ENCODE assay signal across 1 cellular context in the genomic region with DNA sequence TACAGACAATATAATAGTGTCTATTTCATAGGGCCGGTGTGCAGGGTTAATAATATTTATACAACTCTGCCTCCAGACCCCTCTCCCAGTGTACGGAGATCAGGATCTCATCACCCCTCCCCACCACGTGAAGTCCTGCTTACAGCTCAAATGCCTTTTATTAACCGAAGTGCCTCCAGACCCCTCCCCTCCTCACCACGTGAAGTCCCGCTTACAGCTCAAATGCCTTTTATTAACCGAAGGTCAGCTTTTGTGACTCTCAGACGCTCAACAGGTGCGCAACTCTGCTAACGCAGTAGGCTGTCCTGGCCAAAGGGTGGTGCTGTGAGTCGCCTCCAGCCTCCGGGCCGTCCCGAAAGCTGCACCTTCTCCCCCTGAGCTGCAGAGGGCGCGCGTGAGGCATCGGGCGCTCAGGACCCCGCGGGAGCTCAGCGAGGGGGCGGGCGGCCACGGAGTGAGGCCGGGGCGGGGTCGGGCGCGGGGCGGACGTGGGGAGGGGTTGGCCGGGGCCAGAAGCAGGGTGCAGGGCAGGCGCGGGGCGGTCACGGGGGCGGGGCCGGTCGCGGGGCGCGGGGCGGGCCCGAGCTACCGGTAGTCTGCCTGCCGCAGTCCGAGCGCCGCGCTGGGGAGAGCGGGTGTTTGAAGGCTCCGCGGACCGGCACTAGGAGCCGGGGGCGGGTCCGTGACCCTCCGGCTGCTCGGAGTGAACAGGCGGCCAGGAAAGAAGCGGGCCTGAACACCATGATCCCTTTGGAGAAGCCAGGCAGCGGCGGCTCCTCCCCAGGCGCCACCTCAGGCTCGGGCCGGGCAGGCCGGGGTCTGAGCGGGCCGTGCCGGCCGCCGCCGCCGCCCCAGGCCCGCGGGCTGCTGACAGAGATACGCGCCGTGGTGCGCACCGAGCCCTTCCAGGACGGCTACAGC.
TF ChIP-seq lines count a peak whose summit lies in the region.

A gene (plus strand): TSS at position 606 of the 921 bp plus-strand sequence. CDS start 136 bp downstream, at position 742.

TF ChIP-seq in K562, 482 proteins besides CTCF, POLR2A, EP300 and RAD21 (continued from another document and continues in another):
- TF ChIP-seq JUN (IDR thresholded peaks at IDR 0.05; ENCODE audit: borderline replicate concordance, low read depth, low read length) (0 out of 2 replicates have a peak, but pooled peaks have one; percentile 14), JUN (CRISPR knock-in tag; IDR thresholded peaks at IDR 0.05; ENCODE audit: borderline replicate concordance) (no peak), KDM4B (IDR thresholded peaks at IDR 0.05; ENCODE audit: borderline replicate concordance in 2 of 2, low read depth in 1 of 2) (no peak), ATF7 (IDR thresholded peaks at IDR 0.05) (no peak), MIER1 (IDR thresholded peaks at IDR 0.05; ENCODE audit: low read depth) (no peak), ZNF121 (CRISPR knock-in tag; conservative IDR thresholded peaks at IDR 0.05) (no peak), YY1 (IDR thresholded peaks at IDR 0.05; ENCODE audit: borderline replicate concordance in 1 of 3, control insufficient read depth in 1 of 3, extremely low read depth in 1 of 3, insufficient read depth in 3 of 3, insufficient read length in 1 of 3, insufficient replicate concordance in 2 of 3, low read depth in 1 of 3, low read length in 2 of 3) (peak in 1 of 3 experiments; percentile 37), SRSF7 (optimal IDR thresholded peaks at IDR 0.05; ENCODE audit: low read depth, low read length) (no peak), CHCHD3 (CRISPR knock-in tag; IDR thresholded peaks at IDR 0.05) (no peak), PHF20 (IDR thresholded peaks at IDR 0.05; ENCODE audit: partially characterized antibody) (no peak), SOX6 (IDR thresholded peaks at IDR 0.05) (no peak), RBFOX2 (IDR thresholded peaks at IDR 0.05; ENCODE audit: low read depth, low read length) (peak; percentile 90), CREB1 (IDR thresholded peaks at IDR 0.05) (no peak), CREB1 (CRISPR knock-in tag; IDR thresholded peaks at IDR 0.05) (peak; percentile 47; the same call in 1 of the 2 replicates), CCAR2 (IDR thresholded peaks at IDR 0.05; ENCODE audit: low read depth, low read length) (no peak), PTBP1 (IDR thresholded peaks at IDR 0.05; ENCODE audit: low read depth, low read length) (no peak), NONO (IDR thresholded peaks at IDR 0.05; ENCODE audit: low read depth in 2 of 2, low read length in 1 of 2) (peak; percentile 56 to 80; a peak in 3 of 4 replicates), TEAD4 (IDR thresholded peaks at IDR 0.05; ENCODE audit: low read length) (no peak), TEAD4 (CRISPR knock-in tag; IDR thresholded peaks at IDR 0.05; ENCODE audit: borderline replicate concordance) (no peak), ZNF79 (CRISPR knock-in tag; IDR thresholded peaks at IDR 0.05; ENCODE audit: low read depth) (no peak), TCF7 (IDR thresholded peaks at IDR 0.05; ENCODE audit: borderline replicate concordance) (no peak), NCOR1 (IDR thresholded peaks at IDR 0.05) (peak; percentile 41; the same call in 1 of the 2 replicates), STAG1 (CRISPR knock-in tag; IDR thresholded peaks at IDR 0.05; ENCODE audit: borderline replicate concordance) (peak; percentile 84), TEAD1 (CRISPR knock-in tag; IDR thresholded peaks at IDR 0.05) (0 out of 4 replicates have a peak, but pooled peaks of 1 of the 2 experiments have one; percentile 50), KLF16 (IDR thresholded peaks at IDR 0.05) (peak; percentile 64), COPS2 (conservative IDR thresholded peaks at IDR 0.05) (no peak), RFX5 (IDR thresholded peaks at IDR 0.05; ENCODE audit: low read depth, low read length) (no peak), MEF2A (IDR thresholded peaks at IDR 0.05; ENCODE audit: control insufficient read depth, low read depth, low read length) (no peak), WHSC1 (IDR thresholded peaks at IDR 0.05; ENCODE audit: low read length) (no peak), NFXL1 (CRISPR knock-in tag; IDR thresholded peaks at IDR 0.05) (no peak)
- TF ChIP-seq, protein P1, sequence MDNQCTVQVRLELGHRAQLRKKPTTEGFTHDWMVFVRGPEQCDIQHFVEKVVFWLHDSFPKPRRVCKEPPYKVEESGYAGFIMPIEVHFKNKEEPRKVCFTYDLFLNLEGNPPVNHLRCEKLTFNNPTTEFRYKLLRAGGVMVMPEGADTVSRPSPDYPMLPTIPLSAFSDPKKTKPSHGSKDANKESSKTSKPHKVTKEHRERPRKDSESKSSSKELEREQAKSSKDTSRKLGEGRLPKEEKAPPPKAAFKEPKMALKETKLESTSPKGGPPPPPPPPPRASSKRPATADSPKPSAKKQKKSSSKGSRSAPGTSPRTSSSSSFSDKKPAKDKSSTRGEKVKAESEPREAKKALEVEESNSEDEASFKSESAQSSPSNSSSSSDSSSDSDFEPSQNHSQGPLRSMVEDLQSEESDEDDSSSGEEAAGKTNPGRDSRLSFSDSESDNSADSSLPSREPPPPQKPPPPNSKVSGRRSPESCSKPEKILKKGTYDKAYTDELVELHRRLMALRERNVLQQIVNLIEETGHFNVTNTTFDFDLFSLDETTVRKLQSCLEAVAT (IDR thresholded peaks at IDR 0.05): peak in 1 of 2 experiments; percentile 50; a peak in 1 of 4 replicates
- TF ChIP-seq, protein P2, sequence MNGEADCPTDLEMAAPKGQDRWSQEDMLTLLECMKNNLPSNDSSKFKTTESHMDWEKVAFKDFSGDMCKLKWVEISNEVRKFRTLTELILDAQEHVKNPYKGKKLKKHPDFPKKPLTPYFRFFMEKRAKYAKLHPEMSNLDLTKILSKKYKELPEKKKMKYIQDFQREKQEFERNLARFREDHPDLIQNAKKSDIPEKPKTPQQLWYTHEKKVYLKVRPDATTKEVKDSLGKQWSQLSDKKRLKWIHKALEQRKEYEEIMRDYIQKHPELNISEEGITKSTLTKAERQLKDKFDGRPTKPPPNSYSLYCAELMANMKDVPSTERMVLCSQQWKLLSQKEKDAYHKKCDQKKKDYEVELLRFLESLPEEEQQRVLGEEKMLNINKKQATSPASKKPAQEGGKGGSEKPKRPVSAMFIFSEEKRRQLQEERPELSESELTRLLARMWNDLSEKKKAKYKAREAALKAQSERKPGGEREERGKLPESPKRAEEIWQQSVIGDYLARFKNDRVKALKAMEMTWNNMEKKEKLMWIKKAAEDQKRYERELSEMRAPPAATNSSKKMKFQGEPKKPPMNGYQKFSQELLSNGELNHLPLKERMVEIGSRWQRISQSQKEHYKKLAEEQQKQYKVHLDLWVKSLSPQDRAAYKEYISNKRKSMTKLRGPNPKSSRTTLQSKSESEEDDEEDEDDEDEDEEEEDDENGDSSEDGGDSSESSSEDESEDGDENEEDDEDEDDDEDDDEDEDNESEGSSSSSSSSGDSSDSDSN (IDR thresholded peaks at IDR 0.05; ENCODE audit: borderline replicate concordance in 1 of 2, low read depth in 2 of 2, low read length in 2 of 2): peak; percentile 76 to 90; a peak in 3 of 4 replicates
- TF ChIP-seq, protein P3, sequence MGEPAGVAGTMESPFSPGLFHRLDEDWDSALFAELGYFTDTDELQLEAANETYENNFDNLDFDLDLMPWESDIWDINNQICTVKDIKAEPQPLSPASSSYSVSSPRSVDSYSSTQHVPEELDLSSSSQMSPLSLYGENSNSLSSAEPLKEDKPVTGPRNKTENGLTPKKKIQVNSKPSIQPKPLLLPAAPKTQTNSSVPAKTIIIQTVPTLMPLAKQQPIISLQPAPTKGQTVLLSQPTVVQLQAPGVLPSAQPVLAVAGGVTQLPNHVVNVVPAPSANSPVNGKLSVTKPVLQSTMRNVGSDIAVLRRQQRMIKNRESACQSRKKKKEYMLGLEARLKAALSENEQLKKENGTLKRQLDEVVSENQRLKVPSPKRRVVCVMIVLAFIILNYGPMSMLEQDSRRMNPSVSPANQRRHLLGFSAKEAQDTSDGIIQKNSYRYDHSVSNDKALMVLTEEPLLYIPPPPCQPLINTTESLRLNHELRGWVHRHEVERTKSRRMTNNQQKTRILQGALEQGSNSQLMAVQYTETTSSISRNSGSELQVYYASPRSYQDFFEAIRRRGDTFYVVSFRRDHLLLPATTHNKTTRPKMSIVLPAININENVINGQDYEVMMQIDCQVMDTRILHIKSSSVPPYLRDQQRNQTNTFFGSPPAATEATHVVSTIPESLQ (CRISPR knock-in tag; IDR thresholded peaks at IDR 0.05): no peak
- TF ChIP-seq, protein P4, sequence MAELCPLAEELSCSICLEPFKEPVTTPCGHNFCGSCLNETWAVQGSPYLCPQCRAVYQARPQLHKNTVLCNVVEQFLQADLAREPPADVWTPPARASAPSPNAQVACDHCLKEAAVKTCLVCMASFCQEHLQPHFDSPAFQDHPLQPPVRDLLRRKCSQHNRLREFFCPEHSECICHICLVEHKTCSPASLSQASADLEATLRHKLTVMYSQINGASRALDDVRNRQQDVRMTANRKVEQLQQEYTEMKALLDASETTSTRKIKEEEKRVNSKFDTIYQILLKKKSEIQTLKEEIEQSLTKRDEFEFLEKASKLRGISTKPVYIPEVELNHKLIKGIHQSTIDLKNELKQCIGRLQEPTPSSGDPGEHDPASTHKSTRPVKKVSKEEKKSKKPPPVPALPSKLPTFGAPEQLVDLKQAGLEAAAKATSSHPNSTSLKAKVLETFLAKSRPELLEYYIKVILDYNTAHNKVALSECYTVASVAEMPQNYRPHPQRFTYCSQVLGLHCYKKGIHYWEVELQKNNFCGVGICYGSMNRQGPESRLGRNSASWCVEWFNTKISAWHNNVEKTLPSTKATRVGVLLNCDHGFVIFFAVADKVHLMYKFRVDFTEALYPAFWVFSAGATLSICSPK (IDR thresholded peaks at IDR 0.05; ENCODE audit: borderline replicate concordance): no peak
- TF ChIP-seq, protein P5, sequence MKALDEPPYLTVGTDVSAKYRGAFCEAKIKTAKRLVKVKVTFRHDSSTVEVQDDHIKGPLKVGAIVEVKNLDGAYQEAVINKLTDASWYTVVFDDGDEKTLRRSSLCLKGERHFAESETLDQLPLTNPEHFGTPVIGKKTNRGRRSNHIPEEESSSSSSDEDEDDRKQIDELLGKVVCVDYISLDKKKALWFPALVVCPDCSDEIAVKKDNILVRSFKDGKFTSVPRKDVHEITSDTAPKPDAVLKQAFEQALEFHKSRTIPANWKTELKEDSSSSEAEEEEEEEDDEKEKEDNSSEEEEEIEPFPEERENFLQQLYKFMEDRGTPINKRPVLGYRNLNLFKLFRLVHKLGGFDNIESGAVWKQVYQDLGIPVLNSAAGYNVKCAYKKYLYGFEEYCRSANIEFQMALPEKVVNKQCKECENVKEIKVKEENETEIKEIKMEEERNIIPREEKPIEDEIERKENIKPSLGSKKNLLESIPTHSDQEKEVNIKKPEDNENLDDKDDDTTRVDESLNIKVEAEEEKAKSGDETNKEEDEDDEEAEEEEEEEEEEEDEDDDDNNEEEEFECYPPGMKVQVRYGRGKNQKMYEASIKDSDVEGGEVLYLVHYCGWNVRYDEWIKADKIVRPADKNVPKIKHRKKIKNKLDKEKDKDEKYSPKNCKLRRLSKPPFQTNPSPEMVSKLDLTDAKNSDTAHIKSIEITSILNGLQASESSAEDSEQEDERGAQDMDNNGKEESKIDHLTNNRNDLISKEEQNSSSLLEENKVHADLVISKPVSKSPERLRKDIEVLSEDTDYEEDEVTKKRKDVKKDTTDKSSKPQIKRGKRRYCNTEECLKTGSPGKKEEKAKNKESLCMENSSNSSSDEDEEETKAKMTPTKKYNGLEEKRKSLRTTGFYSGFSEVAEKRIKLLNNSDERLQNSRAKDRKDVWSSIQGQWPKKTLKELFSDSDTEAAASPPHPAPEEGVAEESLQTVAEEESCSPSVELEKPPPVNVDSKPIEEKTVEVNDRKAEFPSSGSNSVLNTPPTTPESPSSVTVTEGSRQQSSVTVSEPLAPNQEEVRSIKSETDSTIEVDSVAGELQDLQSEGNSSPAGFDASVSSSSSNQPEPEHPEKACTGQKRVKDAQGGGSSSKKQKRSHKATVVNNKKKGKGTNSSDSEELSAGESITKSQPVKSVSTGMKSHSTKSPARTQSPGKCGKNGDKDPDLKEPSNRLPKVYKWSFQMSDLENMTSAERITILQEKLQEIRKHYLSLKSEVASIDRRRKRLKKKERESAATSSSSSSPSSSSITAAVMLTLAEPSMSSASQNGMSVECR (CRISPR knock-in tag; IDR thresholded peaks at IDR 0.05): no peak
- TF ChIP-seq, protein P6, sequence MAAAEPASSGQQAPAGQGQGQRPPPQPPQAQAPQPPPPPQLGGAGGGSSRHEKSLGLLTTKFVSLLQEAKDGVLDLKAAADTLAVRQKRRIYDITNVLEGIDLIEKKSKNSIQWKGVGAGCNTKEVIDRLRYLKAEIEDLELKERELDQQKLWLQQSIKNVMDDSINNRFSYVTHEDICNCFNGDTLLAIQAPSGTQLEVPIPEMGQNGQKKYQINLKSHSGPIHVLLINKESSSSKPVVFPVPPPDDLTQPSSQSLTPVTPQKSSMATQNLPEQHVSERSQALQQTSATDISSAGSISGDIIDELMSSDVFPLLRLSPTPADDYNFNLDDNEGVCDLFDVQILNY (CRISPR knock-in tag; IDR thresholded peaks at IDR 0.05): no peak
- TF ChIP-seq, protein P7, sequence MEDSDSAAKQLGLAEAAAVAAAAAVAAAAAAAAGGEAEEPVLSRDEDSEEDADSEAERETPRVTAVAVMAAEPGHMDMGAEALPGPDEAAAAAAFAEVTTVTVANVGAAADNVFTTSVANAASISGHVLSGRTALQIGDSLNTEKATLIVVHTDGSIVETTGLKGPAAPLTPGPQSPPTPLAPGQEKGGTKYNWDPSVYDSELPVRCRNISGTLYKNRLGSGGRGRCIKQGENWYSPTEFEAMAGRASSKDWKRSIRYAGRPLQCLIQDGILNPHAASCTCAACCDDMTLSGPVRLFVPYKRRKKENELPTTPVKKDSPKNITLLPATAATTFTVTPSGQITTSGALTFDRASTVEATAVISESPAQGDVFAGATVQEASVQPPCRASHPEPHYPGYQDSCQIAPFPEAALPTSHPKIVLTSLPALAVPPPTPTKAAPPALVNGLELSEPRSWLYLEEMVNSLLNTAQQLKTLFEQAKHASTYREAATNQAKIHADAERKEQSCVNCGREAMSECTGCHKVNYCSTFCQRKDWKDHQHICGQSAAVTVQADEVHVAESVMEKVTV (CRISPR knock-in tag; IDR thresholded peaks at IDR 0.05): peak; percentile 89
- TF ChIP-seq, protein P8, sequence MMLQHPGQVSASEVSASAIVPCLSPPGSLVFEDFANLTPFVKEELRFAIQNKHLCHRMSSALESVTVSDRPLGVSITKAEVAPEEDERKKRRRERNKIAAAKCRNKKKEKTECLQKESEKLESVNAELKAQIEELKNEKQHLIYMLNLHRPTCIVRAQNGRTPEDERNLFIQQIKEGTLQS (IDR thresholded peaks at IDR 0.05): no peak
- TF ChIP-seq, protein P8 (CRISPR knock-in tag; conservative IDR thresholded peaks at IDR 0.05): no peak
